ENCODE assay signal across 15 cellular contexts in genomic region chr3:29004885-29005599, GRCh38.
DNase-seq lines count a peak whose midpoint lies in the region; ATAC-seq and TF ChIP-seq lines count a peak whose summit lies in the region.
"Had no signal": no experiment of that assay in that cellular context is flagged by ENCODE, and none has a peak within 500 bp of the region (broad histone marks: within the 10 kb centered on the region; RNA-seq: fewer than 3 reads in every experiment).

No MANE protein-coding gene starts in this region.

- peak overlapping the region; percentile 60; the same call in 1 of the 2 replicates for H2AFZ ChIP-seq in OCI-LY1 (ENCODE audit: low read length)

- no peaks in the 10 kb centered on the region for H3K36me3 Mint-ChIP-seq in activated T-cell treated with anti-CD3 and anti-CD28 coated beads, Interleukin-2, amount 50 U/mL, for 24 hours (ENCODE audit: low read depth)

- no peak overlapping the region for H3K4me2 ChIP-seq in OCI-LY1 (ENCODE audit: low read length)
- H3K4me2 ChIP-seq: smooth muscle cell had no signal

- H3K4me3 ChIP-seq in OCI-LY1 (ENCODE audit: low read depth, low read length, poor library complexity, severe bottlenecking) (no peak overlapping the region), brain microvascular endothelial cell (ENCODE audit: low read depth, low read length) (no peak overlapping the region)
- H3K4me3 ChIP-seq: Peyer's patch, smooth muscle cell had no signal

- H3K27me3 ChIP-seq in OCI-LY1 (ENCODE audit: insufficient read depth, low read length) (no peaks in the 10 kb centered on the region), brain microvascular endothelial cell (replicated peaks) (no peaks in the 10 kb centered on the region)
- H3K27me3 ChIP-seq: Peyer's patch had no signal

- in situ Hi-C loops in brain microvascular endothelial cell (cut with HindIII; ENCODE audit: low pct_ligation_motif_present, low sequenced_read_pairs) = no loop called here

- no peaks in the 10 kb centered on the region for H3K9me3 Mint-ChIP-seq in activated T-cell treated with anti-CD3 and anti-CD28 coated beads, Interleukin-2, amount 50 U/mL, for 24 hours

- H3K9ac ChIP-seq in OCI-LY1 (ENCODE audit: low read length) = no peak overlapping the region

- no peaks in the 10 kb centered on the region for H4K20me1 ChIP-seq in OCI-LY1 (ENCODE audit: insufficient read depth, low read length)

- no peak for DNase-seq in brain microvascular endothelial cell
- no peak for DNase-seq in activated T-cell treated with anti-CD3 and anti-CD28 coated beads, Interleukin-2, amount 50 U/mL, for 24 hours
- DNase-seq in DMS79 (lab: John Stamatoyannopoulos, UW) = no peak
- DNase-seq: amniotic stem cell, dermis blood vessel endothelial cell, foreskin melanocyte, IMR-90, NCI-H2081, Peyer's patch, T1000 had no signal

- peaks cover 6% of the 10 kb centered on the region for H3K4me1 Mint-ChIP-seq in activated T-cell treated with anti-CD3 and anti-CD28 coated beads, Interleukin-2, amount 50 U/mL, for 24 hours (ENCODE audit: low read depth)

- H3K27ac ChIP-seq in OCI-LY1 (ENCODE audit: low read depth, low read length, poor library complexity, severe bottlenecking) (no peak overlapping the region), brain microvascular endothelial cell (no peak overlapping the region)
- H3K27ac ChIP-seq: Peyer's patch had no signal

- H3K79me2 ChIP-seq in OCI-LY1 (ENCODE audit: insufficient read depth, low read length) = no peaks in the 10 kb centered on the region

- no peaks in the 10 kb centered on the region for H3F3A ChIP-seq in OCI-LY1 (ENCODE audit: insufficient read depth, low read length)

- no peaks in the 10 kb centered on the region for H3K4me1 ChIP-seq in OCI-LY1 (ENCODE audit: insufficient read depth, low read length, severe bottlenecking)
- H3K4me1 ChIP-seq: Peyer's patch had no signal

- H3K36me3 ChIP-seq in OCI-LY1 (ENCODE audit: insufficient read depth, low read length) (no peaks in the 10 kb centered on the region), brain microvascular endothelial cell (replicated peaks) (no peaks in the 10 kb centered on the region)
- H3K36me3 ChIP-seq: Peyer's patch had no signal

- no peaks in the 10 kb centered on the region for H3K9me2 ChIP-seq in OCI-LY1 (ENCODE audit: low read depth, low read length)

- H3K27ac Mint-ChIP-seq in activated T-cell treated with anti-CD3 and anti-CD28 coated beads, Interleukin-2, amount 50 U/mL, for 24 hours = no peak overlapping the region

- TF ChIP-seq CTCF in OCI-LY1 (IDR thresholded peaks at IDR 0.05; ENCODE audit: low read length) = no peak
- TF ChIP-seq CTCF in brain microvascular endothelial cell (IDR thresholded peaks at IDR 0.05; ENCODE audit: low read depth, low read length, missing control alignments) = no peak

- no peaks in the 10 kb centered on the region for H3K27me3 Mint-ChIP-seq in activated T-cell treated with anti-CD3 and anti-CD28 coated beads, Interleukin-2, amount 50 U/mL, for 24 hours

- no peak overlapping the region for H3K4me3 Mint-ChIP-seq in activated T-cell treated with anti-CD3 and anti-CD28 coated beads, Interleukin-2, amount 50 U/mL, for 24 hours

- H3K9me3 ChIP-seq in OCI-LY1 (ENCODE audit: low read length) = no peaks in the 10 kb centered on the region
- H3K9me3 ChIP-seq: Peyer's patch had no signal

- ATAC-seq in GM18909 (IDR thresholded peaks at IDR 0.05; ENCODE audit: poor library complexity, unreplicated experiment) = peak; percentile 100
- ATAC-seq in GM21528 (IDR thresholded peaks at IDR 0.05; ENCODE audit: low FRiP score, unreplicated experiment) = peak; percentile 96
- ATAC-seq in HG03060 (IDR thresholded peaks at IDR 0.05; ENCODE audit: low read depth, unreplicated experiment) = peak; percentile 100
